In genomic region chr22:49717322-49717919, GRCh38 we compare ENCODE assay signal across 21 cellular contexts.
"Had no signal": no experiment of that assay in that cellular context is flagged by ENCODE, and none has a peak within 500 bp of the region (broad histone marks: within the 10 kb centered on the region; RNA-seq: fewer than 3 reads in every experiment).

No MANE protein-coding gene starts in this region.

- FAIRE-seq: astrocyte, colon, islet of Langerhans had no signal

- H3K27ac ChIP-seq: esophagus squamous epithelium, gastrocnemius medialis, spleen, thoracic aorta had no signal

- DNase-seq: activated CD4-positive, alpha-beta T cell treated with anti-CD3 and anti-CD28 coated beads for 4 hours; activated CD4-positive, alpha-beta T cell treated with anti-CD3 and anti-CD28 coated beads, Interleukin-2, amount 50 U/mL, for 48 hours; activated CD4-positive, CD25-positive, alpha-beta regulatory T cell; activated naive CD4-positive, alpha-beta T cell; activated naive CD8-positive, alpha-beta T cell treated with anti-CD3 and anti-CD28 coated beads for 36 hours; central memory CD4-positive, alpha-beta T cell; effector memory CD8-positive, alpha-beta T cell; esophagus squamous epithelium; gastrocnemius medialis; hypothalamus; left cardiac atrium; nephron progenitor cell; stimulated activated CD4-positive, alpha-beta T cell treated with anti-CD3 and anti-CD28 coated beads, Interleukin-4, amount 100 ng/mL, for 24 hours; stimulated activated naive CD4-positive, alpha-beta T cell treated with Interleukin-2 at 50 U/mL for 16 hours; SW 1271; T-helper 17 cell had no signal

- H3K36me3 ChIP-seq: esophagus squamous epithelium, gastrocnemius medialis, spleen, thoracic aorta had no signal

- H3K9me3 ChIP-seq: esophagus squamous epithelium, gastrocnemius medialis, spleen, thoracic aorta had no signal

- ATAC-seq: effector memory CD8-positive, alpha-beta T cell; gastrocnemius medialis; left cardiac atrium; T-helper 17 cell had no signal

- H3K4me1 ChIP-seq: esophagus squamous epithelium, gastrocnemius medialis, spleen had no signal

- H3K4me3 ChIP-seq: esophagus squamous epithelium, gastrocnemius medialis, spleen, thoracic aorta had no signal
